Comparison of ENCODE assay signal across 11 cellular contexts in the genomic region with DNA sequence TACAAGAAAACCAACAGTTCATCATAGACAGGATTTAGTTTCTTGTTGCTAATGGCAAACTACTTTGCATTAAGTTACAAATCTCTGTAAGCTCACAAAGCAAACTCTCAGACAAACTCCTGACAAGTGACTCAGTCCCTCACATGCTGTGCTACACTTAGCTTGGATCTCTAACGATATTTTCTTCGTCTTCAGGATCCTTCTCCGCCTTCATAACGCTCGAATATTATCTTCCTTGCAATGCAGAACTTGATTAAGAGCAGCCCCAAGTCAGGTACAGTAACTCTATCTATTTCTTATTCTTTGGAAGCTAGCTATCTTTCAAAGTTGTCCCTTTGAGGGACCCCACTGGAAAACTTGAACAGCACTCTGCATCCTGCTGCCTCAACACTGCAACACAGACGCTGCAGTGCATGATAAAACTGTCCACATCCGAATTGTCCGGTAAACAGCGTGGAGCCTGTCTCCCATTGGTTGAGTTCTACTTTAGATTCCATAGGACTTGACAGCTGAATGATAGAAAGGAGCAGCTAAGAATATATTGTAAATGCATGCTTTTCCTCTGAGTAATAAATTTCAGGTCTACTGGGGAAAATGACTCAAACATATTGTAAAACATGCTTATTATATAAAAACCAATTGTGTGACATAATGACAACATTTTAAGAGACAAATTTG.
DNase-seq lines count a peak whose midpoint lies in the region; ATAC-seq, FAIRE-seq and TF ChIP-seq lines count a peak whose summit lies in the region.
"Had no signal": no experiment of that assay in that cellular context is flagged by ENCODE, and none has a peak within 500 bp of the region (broad histone marks: within the 10 kb centered on the region; RNA-seq: fewer than 3 reads in every experiment).

No MANE protein-coding gene starts in this region.

- peak overlapping the region; percentile 68 for H3K27ac ChIP-seq in PC-3 (ENCODE audit: low read length)

- no peaks in the 10 kb centered on the region for H4K20me1 ChIP-seq in PC-3 (ENCODE audit: low read length)

- peaks cover 15% of the 10 kb centered on the region for H3F3A ChIP-seq in PC-3 (ENCODE audit: low read length, unreplicated experiment)

- peak; percentile 94 for FAIRE-seq in A204.1 (lab: Jason Lieb, UNC)

- POLR2A ChIA-PET in PC-3 (lab: Charles Lee; ENCODE audit: unreplicated experiment) = no interaction called here

- peaks cover 56% of the 10 kb centered on the region for H3K4me1 ChIP-seq in PC-3 (ENCODE audit: insufficient read depth, low read length)

- H3K36me3 ChIP-seq in PC-3 (ENCODE audit: low read depth, low read length) = 0 out of 2 replicates have a peak, but pooled peaks cover 2% of the 10 kb centered on the region

- CTCF ChIA-PET in PC-3 (lab: Charles Lee) = no interaction called here

- H3K27me3 Mint-ChIP-seq in nephron progenitor cell (ENCODE audit: low read depth, poor library complexity) = no peaks in the 10 kb centered on the region
- peaks cover 19 to 31% of the 10 kb centered on the region in 2 donors for H3K27me3 Mint-ChIP-seq in natural killer cell treated with Interleukin-12 subunit alpha and Interleukin-12 subunit beta and Interleukin-15 and Interleukin-18, amount 100 ng/mL, for 72 hours

- H3K4me3 Mint-ChIP-seq in nephron progenitor cell = peak overlapping the region; percentile 20
- no peak overlapping the region for H3K4me3 Mint-ChIP-seq in natural killer cell treated with Interleukin-12 subunit alpha and Interleukin-12 subunit beta and Interleukin-15 and Interleukin-18, amount 100 ng/mL, for 72 hours
- H3K4me3 Mint-ChIP-seq: activated T-helper 1 cell treated with anti-CD3 and anti-CD28 coated beads, Interleukin-12 subunit alpha, Interleukin-12 subunit beta, Interleukin-2, Interleukin-4 antibody, amounts not matched to agents 30 ng/mL and 10 ng/mL and 1 ng/mL, durations not matched to agents 14 hours and 24 hours and 36 hours; naive thymus-derived CD4-positive, alpha-beta T cell had no signal

- no peaks in the 10 kb centered on the region for H3K27me3 ChIP-seq in PC-3 (ENCODE audit: low read length)

- peaks cover 2% of the 10 kb centered on the region for H3K36me3 Mint-ChIP-seq in nephron progenitor cell (ENCODE audit: low read depth)
- no peaks in the 10 kb centered on the region for H3K36me3 Mint-ChIP-seq in natural killer cell treated with Interleukin-12 subunit alpha and Interleukin-12 subunit beta and Interleukin-15 and Interleukin-18, amount 100 ng/mL, for 72 hours
- H3K36me3 Mint-ChIP-seq: naive thymus-derived CD4-positive, alpha-beta T cell had no signal

- peak overlapping the region; percentile 27 for H3K27ac Mint-ChIP-seq in nephron progenitor cell
- H3K27ac Mint-ChIP-seq in natural killer cell treated with Interleukin-12 subunit alpha and Interleukin-12 subunit beta and Interleukin-15 and Interleukin-18, amount 100 ng/mL, for 72 hours = no peak overlapping the region
- H3K27ac Mint-ChIP-seq: activated T-helper 1 cell treated with anti-CD3 and anti-CD28 coated beads, Interleukin-12 subunit alpha, Interleukin-12 subunit beta, Interleukin-2, Interleukin-4 antibody, amounts not matched to agents 30 ng/mL and 10 ng/mL and 1 ng/mL, durations not matched to agents 14 hours and 24 hours and 36 hours; naive thymus-derived CD4-positive, alpha-beta T cell had no signal

- no peaks in the 10 kb centered on the region for H3K9me3 ChIP-seq in PC-3 (ENCODE audit: low read length)

- DNase-seq in PC-3 (peak; percentile 88), epithelial cell of proximal tubule (ENCODE audit: low read depth) (peak; percentile 71), nephron progenitor cell (no peak), NCI-H510A (lab: John Stamatoyannopoulos, UW) (no peak), hepatic stellate cell (ENCODE audit: low spot score) (no peak)
- no peak for DNase-seq in natural killer cell treated with Interleukin-12 subunit alpha and Interleukin-12 subunit beta and Interleukin-15 and Interleukin-18, amount 100 ng/mL, for 72 hours (ENCODE audit: low spot score)
- DNase-seq: naive thymus-derived CD4-positive, alpha-beta T cell; NCI-H2081 had no signal

- peak overlapping the region; percentile 27; the same call in 1 of the 2 replicates for H3K9ac ChIP-seq in PC-3 (ENCODE audit: low read length)

- peak overlapping the region; percentile 56 for H3K4me3 ChIP-seq in PC-3 (ENCODE audit: low read length)
- H3K4me3 ChIP-seq in epithelial cell of proximal tubule (ENCODE audit: low read depth, low read length) = peak overlapping the region; percentile 42

- H3K79me2 ChIP-seq in PC-3 (ENCODE audit: low read length) = peaks cover 62% of the 10 kb centered on the region

- peak overlapping the region; percentile 44; the same call in 1 of the 2 replicates for H2AFZ ChIP-seq in PC-3 (ENCODE audit: low read length)

- H3K9me3 Mint-ChIP-seq in nephron progenitor cell = no peaks in the 10 kb centered on the region
- H3K9me3 Mint-ChIP-seq in natural killer cell treated with Interleukin-12 subunit alpha and Interleukin-12 subunit beta and Interleukin-15 and Interleukin-18, amount 100 ng/mL, for 72 hours = no peaks in the 10 kb centered on the region
- H3K9me3 Mint-ChIP-seq: activated T-helper 1 cell treated with anti-CD3 and anti-CD28 coated beads, Interleukin-12 subunit alpha, Interleukin-12 subunit beta, Interleukin-2, Interleukin-4 antibody, amounts not matched to agents 30 ng/mL and 10 ng/mL and 1 ng/mL, durations not matched to agents 14 hours and 24 hours and 36 hours had no signal

- ATAC-seq in PC-3 (peak; percentile 92), GM21381 (IDR thresholded peaks at IDR 0.05; ENCODE audit: unreplicated experiment) (no peak)
- no peak for ATAC-seq in natural killer cell treated with Interleukin-12 subunit alpha and Interleukin-12 subunit beta and Interleukin-15 and Interleukin-18, amount 100 ng/mL, for 72 hours
- ATAC-seq: naive thymus-derived CD4-positive, alpha-beta T cell had no signal

- peaks cover 42% of the 10 kb centered on the region for H3K4me1 Mint-ChIP-seq in nephron progenitor cell
- H3K4me1 Mint-ChIP-seq in natural killer cell treated with Interleukin-12 subunit alpha and Interleukin-12 subunit beta and Interleukin-15 and Interleukin-18, amount 100 ng/mL, for 72 hours (ENCODE audit: low read depth in 2 of 2) = no peaks in the 10 kb centered on the region

- BruUV-seq in PC-3 (replicated peaks; lab: Mats Ljungman, UMichigan) = no TSS peak

- TF ChIP-seq CTCF in PC-3 (conservative IDR thresholded peaks at IDR 0.05; ENCODE audit: low read depth, low read length) (no peak), epithelial cell of proximal tubule (conservative IDR thresholded peaks at IDR 0.05; ENCODE audit: low read depth, low read length) (no peak), nephron progenitor cell (IDR thresholded peaks at IDR 0.05) (no peak)

- H3K4me2 ChIP-seq in PC-3 (ENCODE audit: low read length) = peak overlapping the region; percentile 79

- no peaks in the 10 kb centered on the region for H3K9me2 ChIP-seq in PC-3 (replicated peaks; ENCODE audit: low read length)

- intact Hi-C loops in PC-3 (cut with micrococcal nuclease) = loop anchor here (2.0 kb wide), 1 partner anchor 13 kb away; no protein-coding TSS in a partner anchor

Comparison
In these comparisons a context has a peak if more than half of its experiments do, and no peak if none do; other contexts are left out.
1. DNase-seq: peak in PC-3 (single experiment) and epithelial cell of proximal tubule (single experiment); none in nephron progenitor cell (single experiment), natural killer cell treated with Interleukin-12 subunit alpha and Interleukin-12 subunit beta and Interleukin-15 and Interleukin-18, amount 100 ng/mL, for 72 hours (single experiment), NCI-H510A (single experiment) and hepatic stellate cell (single experiment).